Comparison of ENCODE assay signal across 16 cellular contexts in genomic region chr11:72578051-72578450, GRCh38.
DNase-seq lines count a peak whose midpoint lies in the region; ATAC-seq and TF ChIP-seq lines count a peak whose summit lies in the region.
"Had no signal": no experiment of that assay in that cellular context is flagged by ENCODE, and none has a peak within 500 bp of the region (broad histone marks: within the 10 kb centered on the region; RNA-seq: fewer than 3 reads in every experiment).

No MANE protein-coding gene starts in this region.

- ATAC-seq in natural killer cell treated with Interleukin-12 subunit alpha and Interleukin-12 subunit beta and Interleukin-15 and Interleukin-18, amount 100 ng/mL, for 72 hours = no peak
- ATAC-seq in natural killer cell (no peak), GM19035 (IDR thresholded peaks at IDR 0.05; ENCODE audit: unreplicated experiment) (no peak)
- ATAC-seq: CD8-positive, alpha-beta T cell; HCT116 had no signal

- H3K4me1 Mint-ChIP-seq in natural killer cell treated with Interleukin-12 subunit alpha and Interleukin-12 subunit beta and Interleukin-15 and Interleukin-18, amount 100 ng/mL, for 72 hours (ENCODE audit: low read depth in 2 of 2) = peaks cover 9 to 12% of the 10 kb centered on the region in 2 donors
- H3K4me1 Mint-ChIP-seq in natural killer cell = peaks cover 6 to 18% of the 10 kb centered on the region in 2 donors

- H3K36me3 Mint-ChIP-seq in natural killer cell treated with Interleukin-12 subunit alpha and Interleukin-12 subunit beta and Interleukin-15 and Interleukin-18, amount 100 ng/mL, for 72 hours = no peaks in the 10 kb centered on the region
- no peaks in the 10 kb centered on the region for H3K36me3 Mint-ChIP-seq in natural killer cell
- H3K36me3 Mint-ChIP-seq: CD8-positive, alpha-beta T cell had no signal

- no peak for TF ChIP-seq CTCF in natural killer cell (IDR thresholded peaks at IDR 0.05)

- no peak overlapping the region for H3K27ac Mint-ChIP-seq in natural killer cell treated with Interleukin-12 subunit alpha and Interleukin-12 subunit beta and Interleukin-15 and Interleukin-18, amount 100 ng/mL, for 72 hours
- H3K27ac Mint-ChIP-seq in natural killer cell = no peak overlapping the region
- H3K27ac Mint-ChIP-seq: CD8-positive, alpha-beta T cell had no signal

- no peak overlapping the region for H3K4me3 Mint-ChIP-seq in natural killer cell treated with Interleukin-12 subunit alpha and Interleukin-12 subunit beta and Interleukin-15 and Interleukin-18, amount 100 ng/mL, for 72 hours
- no peak overlapping the region for H3K4me3 Mint-ChIP-seq in natural killer cell
- H3K4me3 Mint-ChIP-seq: CD8-positive, alpha-beta T cell had no signal

- H3K27me3 Mint-ChIP-seq in natural killer cell treated with Interleukin-12 subunit alpha and Interleukin-12 subunit beta and Interleukin-15 and Interleukin-18, amount 100 ng/mL, for 72 hours = no peaks in the 10 kb centered on the region
- peaks cover 0 to 2% of the 10 kb centered on the region in 2 donors for H3K27me3 Mint-ChIP-seq in natural killer cell (ENCODE audit: low read depth in 2 of 2)

- H3K9me3 Mint-ChIP-seq in natural killer cell treated with Interleukin-12 subunit alpha and Interleukin-12 subunit beta and Interleukin-15 and Interleukin-18, amount 100 ng/mL, for 72 hours = no peaks in the 10 kb centered on the region
- H3K9me3 Mint-ChIP-seq in natural killer cell = no peaks in the 10 kb centered on the region
- H3K9me3 Mint-ChIP-seq: CD8-positive, alpha-beta T cell had no signal

- peak; percentile 2 for DNase-seq in activated T-cell treated with anti-CD3 and anti-CD28 coated beads, Interleukin-2, amount 50 U/mL, for 1 hour
- DNase-seq in activated T-cell treated with anti-CD3 and anti-CD28 coated beads for 4 hours = no peak
- DNase-seq in natural killer cell treated with Interleukin-12 subunit alpha and Interleukin-12 subunit beta and Interleukin-15 and Interleukin-18, amount 100 ng/mL, for 72 hours (ENCODE audit: low spot score) = peak; percentile 49
- DNase-seq in natural killer cell = no peak
- peak; percentile 75 for DNase-seq in posterior vena cava (ENCODE audit: low spot score)
- DNase-seq in stimulated activated CD4-positive, alpha-beta T cell treated with anti-CD3 and anti-CD28 coated beads, Interleukin-4, amount 100 ng/mL, for 1 hour = no peak
- no peak for DNase-seq in substantia nigra (lab: John Stamatoyannopoulos, UW)
- DNase-seq: CD8-positive, alpha-beta T cell; NCI-H1105 treated with DMSO at 0.1 percent for 48 hours; NCI-H1694 treated with DMSO at 0.1 percent for 48 hours; NCI-H69; OCI-M1 had no signal

- intact Hi-C loops in natural killer cell (cut with micrococcal nuclease) (no loop called here), posterior vena cava (cut with DNase I) (loop anchor here (10.0 kb wide), 1 partner anchor 103 kb away; no protein-coding TSS in a partner anchor)

- H3K27ac ChIP-seq in substantia nigra (ENCODE audit: low read depth, low read length, poor library complexity, severe bottlenecking) = no peak overlapping the region
- H3K27ac ChIP-seq: 22Rv1, RWPE1 had no signal

Comparison
In these comparisons a context has a peak if more than half of its experiments do, and no peak if none do; other contexts are left out.
1. DNase-seq: peak in activated T-cell treated with anti-CD3 and anti-CD28 coated beads, Interleukin-2, amount 50 U/mL, for 1 hour (single experiment), natural killer cell treated with Interleukin-12 subunit alpha and Interleukin-12 subunit beta and Interleukin-15 and Interleukin-18, amount 100 ng/mL, for 72 hours (single experiment) and posterior vena cava (single experiment); none in activated T-cell treated with anti-CD3 and anti-CD28 coated beads for 4 hours (single experiment), natural killer cell (single experiment), stimulated activated CD4-positive, alpha-beta T cell treated with anti-CD3 and anti-CD28 coated beads, Interleukin-4, amount 100 ng/mL, for 1 hour (single experiment) and substantia nigra (0 of 49).